ENCODE assay signal across 15 cellular contexts in the genomic region with DNA sequence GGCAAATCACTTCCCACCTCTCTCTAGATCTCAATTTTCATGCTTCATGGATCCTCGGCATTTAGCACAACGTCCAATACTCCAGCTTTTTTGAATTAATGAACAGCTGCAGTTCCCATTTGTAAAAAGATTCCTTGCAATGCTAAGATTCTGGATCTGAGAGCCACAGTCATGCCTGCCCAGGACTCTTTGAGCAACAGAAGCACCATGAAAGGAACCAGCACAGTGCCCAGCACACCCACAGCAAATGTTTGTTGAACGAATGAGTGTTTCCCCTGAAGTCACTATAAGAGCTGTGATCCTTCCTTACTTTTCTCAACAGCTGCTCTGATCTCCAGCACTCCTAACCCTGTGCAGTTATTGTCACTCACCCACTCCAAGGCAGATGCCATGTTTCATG. TPM values are rescaled to one million over a fixed set of nuclear protein-coding genes. Genes with fewer than 3 reads are reported as not detected.
DNase-seq lines count a peak whose midpoint lies in the region; ATAC-seq, FAIRE-seq and TF ChIP-seq lines count a peak whose summit lies in the region.
"Had no signal": no experiment of that assay in that cellular context is flagged by ENCODE, and none has a peak within 500 bp of the region (broad histone marks: within the 10 kb centered on the region; RNA-seq: fewer than 3 reads in every experiment).

No MANE protein-coding gene starts in this region.

- no peak for DNase-seq in CD4-positive, alpha-beta T cell
- DNase-seq in SK-N-MC (ENCODE audit: low read depth, low spot score), result no peak
- peak; percentile 9 for DNase-seq in fibroblast of the aortic adventitia (ENCODE audit: low read depth)
- DNase-seq in urothelium cell line (ENCODE audit: low spot score), result no peak
- DNase-seq in C1 segment of cervical spinal cord (lab: John Stamatoyannopoulos, UW), result no peak
- DNase-seq: amniotic stem cell; DMS53; GOT3; NK-92 treated with Interleukin-12 subunit alpha and Interleukin-12 subunit beta, amount 100 ng/mL, for 24 hours; stimulated activated CD4-positive, alpha-beta T cell treated with anti-CD3 and anti-CD28 coated beads, Interleukin-12 subunit alpha, Interleukin-12 subunit beta, amount 100 ng/mL, for 4 hours; stimulated activated naive CD4-positive, alpha-beta T cell treated with Interleukin-2 at 50 U/mL for 16 hours had no signal

- no peak for FAIRE-seq in urothelium cell line (lab: Jason Lieb, UNC)

- no peak overlapping the region for H3K27ac ChIP-seq in CD4-positive, alpha-beta T cell (ENCODE audit: low read depth, low read length)
- H3K27ac ChIP-seq in SK-N-MC (peak overlapping the region; percentile 25; the same call in 1 of the 2 replicates), skeletal muscle tissue (ENCODE audit: low read depth, low read length) (peak overlapping the region; percentile 89)
- H3K27ac ChIP-seq: VCaP had no signal

- no peak overlapping the region for H3K4me3 ChIP-seq in SK-N-MC
- H3K4me3 ChIP-seq in fibroblast of the aortic adventitia (ENCODE audit: low read depth, low read length), result no peak overlapping the region
- peak overlapping the region in 1 of 3 donors; percentile 3 for H3K4me3 ChIP-seq in skeletal muscle tissue (ENCODE audit: low read length in 3 of 3)

- TF ChIP-seq CTCF in CD4-positive, alpha-beta T cell (IDR thresholded peaks at IDR 0.05), result no peak
- TF ChIP-seq CTCF in fibroblast of the aortic adventitia (IDR thresholded peaks at IDR 0.05; ENCODE audit: insufficient read depth, low read length), result no peak

- peak overlapping the region; percentile 34 for H3K4me3 Mint-ChIP-seq in CD4-positive, alpha-beta T cell

- H3K36me3 ChIP-seq in SK-N-MC (ENCODE audit: insufficient read depth, low read length) (no peaks in the 10 kb centered on the region), skeletal muscle tissue (ENCODE audit: control insufficient read depth in 3 of 3, insufficient read depth in 3 of 3, low read length in 3 of 3) (no peaks in the 10 kb centered on the region)

- H3K9me3 ChIP-seq in CD4-positive, alpha-beta T cell (ENCODE audit: control insufficient read depth, low read length), result no peaks in the 10 kb centered on the region
- H3K9me3 ChIP-seq in SK-N-MC (ENCODE audit: low read depth, low read length) (no peaks in the 10 kb centered on the region), skeletal muscle tissue (ENCODE audit: control insufficient read depth in 3 of 3, low read length in 3 of 3) (no peaks in the 10 kb centered on the region)

- H3K4me1 Mint-ChIP-seq in CD4-positive, alpha-beta T cell (ENCODE audit: low read depth), result peaks cover 78% of the 10 kb centered on the region

- POLR2A ChIA-PET in CD4-positive, alpha-beta T cell (lab: Charles Lee), result interaction anchor here (1.1 kb wide), 1 partner anchor 83 kb away, joined by 3 read pairs; no protein-coding TSS in a partner anchor

- peaks cover 66 to 79% (median 72%) of the 10 kb centered on the region in 3 donors for H3K4me1 ChIP-seq in skeletal muscle tissue (ENCODE audit: control insufficient read depth in 3 of 3, insufficient read depth in 3 of 3, low read length in 3 of 3)

- H3K9ac ChIP-seq in SK-N-MC (ENCODE audit: insufficient read length), result no peak overlapping the region
- no peak overlapping the region for H3K9ac ChIP-seq in skeletal muscle tissue (ENCODE audit: low read depth in 1 of 3, low read length in 3 of 3)

- CTCF ChIA-PET in CD4-positive, alpha-beta T cell (lab: Charles Lee), result interaction anchor here (0.6 kb wide), 1 partner anchor 30 kb away, joined by 3 read pairs; no protein-coding TSS in a partner anchor

- no peaks in the 10 kb centered on the region for H3K36me3 Mint-ChIP-seq in CD4-positive, alpha-beta T cell (ENCODE audit: low read depth)

- no peaks in the 10 kb centered on the region for H3K27me3 ChIP-seq in CD4-positive, alpha-beta T cell (ENCODE audit: control insufficient read depth, insufficient read depth, low read length)
- H3K27me3 ChIP-seq in skeletal muscle tissue (ENCODE audit: control insufficient read depth in 3 of 3, insufficient read depth in 3 of 3, low read length in 3 of 3), result no peaks in the 10 kb centered on the region

- no peaks in the 10 kb centered on the region for H3K9me3 Mint-ChIP-seq in CD4-positive, alpha-beta T cell

- intact Hi-C loops in CD4-positive, alpha-beta T cell (cut with DNase I, micrococcal nuclease), result no loop called here

- H3K27ac Mint-ChIP-seq in CD4-positive, alpha-beta T cell, result peak overlapping the region; percentile 76

- H3K27me3 Mint-ChIP-seq in CD4-positive, alpha-beta T cell, result no peaks in the 10 kb centered on the region

- no peak for ATAC-seq in CD4-positive, alpha-beta T cell (ENCODE audit: poor library complexity)
- no peak for ATAC-seq in GM21576 (IDR thresholded peaks at IDR 0.05; ENCODE audit: unreplicated experiment)
- ATAC-seq in HG02870 (IDR thresholded peaks at IDR 0.05; ENCODE audit: unreplicated experiment), result no peak

RNA-seq across cellular contexts. Expression of a gene that starts 20.7 kb away (rescaled TPM):
- 100 to 1,000 TPM; 427 to 436 TPM for total RNA-seq in CD4-positive, alpha-beta T cell
- total RNA-seq in fibroblast of the aortic adventitia (ENCODE audit: low replicate concordance) (52.4 and 166 TPM in 2 replicates), skeletal muscle tissue (87.2 TPM)

RNA-seq across cellular contexts. Expression of a gene that starts 36.9 kb away (rescaled TPM):
- total RNA-seq in CD4-positive, alpha-beta T cell, result 10 to 100 TPM; 16.5 to 19.0 TPM
- total RNA-seq in fibroblast of the aortic adventitia (ENCODE audit: low replicate concordance), result 44.4 and 49.2 TPM in 2 replicates
- 21.4 TPM for total RNA-seq in skeletal muscle tissue

RNA-seq across cellular contexts. Expression of a gene that starts 37.2 kb away (rescaled TPM):
- 10 to 100 TPM; 61.9 to 64.3 TPM for total RNA-seq in CD4-positive, alpha-beta T cell
- total RNA-seq in fibroblast of the aortic adventitia (ENCODE audit: low replicate concordance) (16.4 and 61.7 TPM in 2 replicates), skeletal muscle tissue (58.5 TPM)
